8 cellular contexts compared by ENCODE assay signal in genomic region chr1:235079443-235079967, GRCh38. TPM values are rescaled to one million over a fixed set of nuclear protein-coding genes. Genes with fewer than 3 reads are reported as not detected.
DNase-seq lines count a peak whose midpoint lies in the region; ATAC-seq, FAIRE-seq and TF ChIP-seq lines count a peak whose summit lies in the region.

No MANE protein-coding gene starts in this region.

- peak overlapping the region; percentile 72 for H3K4me2 ChIP-seq in PC-9

- POLR2A ChIA-PET in PC-9 (lab: Charles Lee; ENCODE audit: unreplicated experiment) = interaction anchor here (0.6 to 0.9 kb wide), 6 partner anchors 10 to 584 kb away, joined by 3 to 14 read pairs (median 4); no protein-coding TSS in a partner anchor

- FAIRE-seq in kidney (lab: Jason Lieb, UNC) = no peak

- no peak for TF ChIP-seq CTCF in PC-9 (conservative IDR thresholded peaks at IDR 0.05)
- no peak for TF ChIP-seq CTCF in kidney (IDR thresholded peaks at IDR 0.05; ENCODE audit: borderline replicate concordance, extremely low read depth, insufficient read depth)
- no peak for TF ChIP-seq CTCF in tibial artery (IDR thresholded peaks at IDR 0.05)

- no TSS peak for BruUV-seq in PC-9 (replicated peaks; lab: Mats Ljungman, UMichigan)

- CTCF ChIA-PET in activated naive CD4-positive, alpha-beta T cell treated with anti-CD3 and anti-CD28 coated beads for 36 hours (lab: Charles Lee) = interaction anchor here (1.2 kb wide), 1 partner anchor 579 kb away, joined by 3 read pairs; no protein-coding TSS in a partner anchor
- CTCF ChIA-PET in PC-9 (lab: Charles Lee) = interaction anchor here (0.7 to 1.4 kb wide), 2 partner anchors 154 to 580 kb away, joined by 3 to 4 read pairs; no protein-coding TSS in a partner anchor

- peaks cover 44% of the 10 kb centered on the region for H3K4me1 Mint-ChIP-seq in activated naive CD4-positive, alpha-beta T cell treated with anti-CD3 and anti-CD28 coated beads for 36 hours (ENCODE audit: low read depth)

- no peaks in the 10 kb centered on the region for H4K20me1 ChIP-seq in PC-9 (ENCODE audit: insufficient read depth)

- H3K9me3 Mint-ChIP-seq in activated naive CD4-positive, alpha-beta T cell treated with anti-CD3 and anti-CD28 coated beads for 36 hours = no peaks in the 10 kb centered on the region

- no peaks in the 10 kb centered on the region for H3K27me3 Mint-ChIP-seq in activated naive CD4-positive, alpha-beta T cell treated with anti-CD3 and anti-CD28 coated beads for 36 hours (ENCODE audit: low read depth)

- H3K27me3 ChIP-seq in PC-9 (ENCODE audit: insufficient read depth, low read depth) (no peaks in the 10 kb centered on the region), tibial artery (no peaks in the 10 kb centered on the region)

- H3F3A ChIP-seq in PC-9 (ENCODE audit: insufficient read depth, low read depth) = peaks cover 86% of the 10 kb centered on the region

- intact Hi-C loops in activated naive CD4-positive, alpha-beta T cell treated with anti-CD3 and anti-CD28 coated beads for 36 hours (cut with micrococcal nuclease) = no loop called here
- intact Hi-C loops in PC-9 (cut with micrococcal nuclease; ENCODE audit: unreplicated experiment) (loop anchor here (1.0 to 2.0 kb wide), 10 partner anchors 12 to 584 kb away; no protein-coding TSS in a partner anchor), kidney (cut with DNase I) (loop anchor here (5.0 to 10.0 kb wide), 2 partner anchors 105 to 162 kb away; no protein-coding TSS in a partner anchor), tibial artery (cut with DNase I; ENCODE audit: low total_unique reads) (no loop called here)

- no peaks in the 10 kb centered on the region for H3K9me2 ChIP-seq in PC-9 (ENCODE audit: insufficient read depth)

- H3K79me2 ChIP-seq in PC-9 (ENCODE audit: low read depth) = peaks cover 6% of the 10 kb centered on the region

- no peak overlapping the region for H3K27ac Mint-ChIP-seq in activated naive CD4-positive, alpha-beta T cell treated with anti-CD3 and anti-CD28 coated beads for 36 hours

- DNase-seq in activated naive CD4-positive, alpha-beta T cell treated with anti-CD3 and anti-CD28 coated beads for 36 hours = peak; percentile 58
- DNase-seq in activated naive CD4-positive, alpha-beta T cell (lab: John Stamatoyannopoulos, UW) = no peak
- DNase-seq in PC-9 = peak; percentile 98 to 99
- DNase-seq in kidney = peak; percentile 96
- DNase-seq in tibial artery = no peak

- H3K4me3 Mint-ChIP-seq in activated naive CD4-positive, alpha-beta T cell treated with anti-CD3 and anti-CD28 coated beads for 36 hours = no peak overlapping the region

- H3K9me3 ChIP-seq in PC-9 (ENCODE audit: insufficient read depth, low read depth) (no peaks in the 10 kb centered on the region), kidney (ENCODE audit: control insufficient read depth in 1 of 2, low read length in 2 of 2) (no peaks in the 10 kb centered on the region), tibial artery (no peaks in the 10 kb centered on the region)

- no peaks in the 10 kb centered on the region for H3K36me3 ChIP-seq in PC-9 (ENCODE audit: low read depth)
- H3K36me3 ChIP-seq in kidney (ENCODE audit: control insufficient read depth in 1 of 2, insufficient read depth in 2 of 2, low read length in 2 of 2) = no peaks in the 10 kb centered on the region
- no peaks in the 10 kb centered on the region for H3K36me3 ChIP-seq in tibial artery

- H3K4me1 ChIP-seq in PC-9 (replicated peaks; ENCODE audit: insufficient read depth) = peaks cover 93% of the 10 kb centered on the region
- H3K4me1 ChIP-seq in kidney (ENCODE audit: control insufficient read depth in 1 of 2, insufficient read depth in 1 of 2, low read depth in 1 of 2, low read length in 2 of 2) = peaks cover 57 to 64% of the 10 kb centered on the region in 2 donors
- H3K4me1 ChIP-seq in tibial artery = peaks cover 0 to 73% (median 59%) of the 10 kb centered on the region in 4 donors

- no peaks in the 10 kb centered on the region for H3K36me3 Mint-ChIP-seq in activated naive CD4-positive, alpha-beta T cell treated with anti-CD3 and anti-CD28 coated beads for 36 hours (ENCODE audit: low read depth)

- peak overlapping the region; percentile 100 for H3K27ac ChIP-seq in PC-9
- H3K27ac ChIP-seq in kidney (ENCODE audit: low read depth in 2 of 2, low read length in 2 of 2) = peak overlapping the region; percentile 82 to 84
- peak overlapping the region; percentile 14 to 47 for H3K27ac ChIP-seq in tibial artery

- peak overlapping the region; percentile 13 to 62 for H3K9ac ChIP-seq in kidney (ENCODE audit: low read length in 2 of 2)

- H3K4me3 ChIP-seq in PC-9 (peak overlapping the region; percentile 37; the same call in 1 of the 2 replicates), kidney (ENCODE audit: low read length in 2 of 2) (no peak overlapping the region), tibial artery (no peak overlapping the region)

- no peak for ATAC-seq in HG03159 (IDR thresholded peaks at IDR 0.05; ENCODE audit: unreplicated experiment)
- no peak for ATAC-seq in HG02610 (IDR thresholded peaks at IDR 0.05; ENCODE audit: unreplicated experiment)
- no peak for ATAC-seq in HG02571 (IDR thresholded peaks at IDR 0.05; ENCODE audit: unreplicated experiment)

- H2AFZ ChIP-seq in PC-9 = no peak overlapping the region

RNA-seq across cellular contexts. Expression of gene TOMM20, which starts 49.1 kb away (rescaled TPM):
- total RNA-seq in activated naive CD4-positive, alpha-beta T cell treated with anti-CD3 and anti-CD28 coated beads for 36 hours = 100 to 1,000 TPM; 155 to 192 TPM
- total RNA-seq in PC-9 (2021) = 165 and 187 TPM in 2 replicates
- total RNA-seq in kidney = 102 TPM
- polyA plus RNA-seq in kidney (ENCODE audit: insufficient read depth, low read depth, low replicate concordance) = 96.4 TPM

Comparison
In these comparisons a context has a peak if more than half of its experiments do, and no peak if none do; other contexts are left out.
1. DNase-seq: peak in activated naive CD4-positive, alpha-beta T cell treated with anti-CD3 and anti-CD28 coated beads for 36 hours (single experiment), PC-9 (2 of 2) and kidney (single experiment); none in activated naive CD4-positive, alpha-beta T cell (0 of 4) and tibial artery (0 of 2).
2. H3K27ac ChIP-seq: peak in every context shown above with its lines; median percentile 100 in PC-9; 83 in kidney; 30 in tibial artery.
3. intact Hi-C loops: an anchor here in PC-9 (1.0 to 2.0 kb wide) and kidney (5.0 to 10.0 kb wide); none called in activated naive CD4-positive, alpha-beta T cell treated with anti-CD3 and anti-CD28 coated beads for 36 hours and tibial artery.